In genomic region chrX:873016-873415, GRCh38 we compare ENCODE assay signal across 34 cellular contexts.
"Had no signal": no experiment of that assay in that cellular context is flagged by ENCODE, and none has a peak within 500 bp of the region (broad histone marks: within the 10 kb centered on the region; RNA-seq: fewer than 3 reads in every experiment).

No MANE protein-coding gene starts in this region.

- H3K4me2 ChIP-seq: KMS-11 had no signal

- H3K9ac ChIP-seq: KMS-11 had no signal

- H3K27ac ChIP-seq: KMS-11 had no signal

- DNase-seq: Karpas-422, Kasumi-1, MM.1S, MV-4-11, NCI-H1048, NCI-H1092, NCI-H1092 treated with DMSO at 0.1 percent for 48 hours, NCI-H1105, NCI-H1105 treated with DMSO at 0.1 percent for 48 hours, NCI-H1417, NCI-H1417 treated with DMSO at 0.1 percent for 48 hours, NCI-H1436, NCI-H1436 treated with DMSO at 0.1 percent for 48 hours, NCI-H146, NCI-H1694, NCI-H1694 treated with DMSO at 0.1 percent for 48 hours, NCI-H187, NCI-H187 treated with DMSO at 0.1 percent for 48 hours, NCI-H1930, NCI-H2029, NCI-H2029 treated with DMSO at 0.1 percent for 48 hours, NCI-H2081, NCI-H2081 treated with DMSO at 0.1 percent for 48 hours, NCI-H2107, NCI-H2171, NCI-H2171 treated with DMSO at 0.1 percent for 48 hours, NCI-H2227 treated with DMSO at 0.1 percent for 48 hours, NCI-H226, NCI-H345, NCI-H446, NCI-H446 treated with DMSO at 0.1 percent for 48 hours, NCI-H510A, NCI-H510A treated with DMSO at 0.1 percent for 48 hours had no signal
